Comparison of ENCODE assay signal across 19 cellular contexts in the genomic region with DNA sequence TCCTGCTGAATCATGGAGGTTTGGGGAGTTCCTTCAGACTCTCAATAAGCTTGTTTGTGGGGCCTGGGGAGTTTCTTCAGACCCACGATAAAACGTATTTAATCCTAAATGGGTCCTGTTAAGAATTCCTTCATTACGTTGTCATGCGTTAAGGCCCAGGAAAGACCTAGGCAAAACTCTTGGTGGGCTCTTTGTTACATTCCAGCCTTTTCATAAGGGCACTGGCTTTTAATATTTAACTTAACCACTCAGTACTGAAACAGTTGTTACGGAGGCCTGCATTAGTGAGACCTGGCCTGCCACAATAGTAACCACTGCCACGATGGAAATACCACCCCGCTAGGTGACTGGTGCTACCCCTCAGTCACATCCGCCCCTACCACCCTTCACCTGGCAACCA. TPM values are rescaled to one million over a fixed set of nuclear protein-coding genes. Genes with fewer than 3 reads are reported as not detected.
DNase-seq lines count a peak whose midpoint lies in the region; ATAC-seq, FAIRE-seq and TF ChIP-seq lines count a peak whose summit lies in the region.
"Had no signal": no experiment of that assay in that cellular context is flagged by ENCODE, and none has a peak within 500 bp of the region (broad histone marks: within the 10 kb centered on the region; RNA-seq: fewer than 3 reads in every experiment).

No MANE protein-coding gene starts in this region.

- DNase-seq in Caco-2 (peak; percentile 36 to 66), HK-2 (ENCODE audit: unreplicated experiment) (peak; percentile 22), kidney (peak; percentile 18), renal cortical epithelial cell (ENCODE audit: low read depth) (peak; percentile 53), psoas muscle (no peak), upper lobe of right lung (no peak)
- DNase-seq: AML-193; Calu3; CD4-positive, alpha-beta T cell; DMS79 treated with DMSO at 0.1 percent for 48 hours; GF-D8; KBM-7 had no signal

- H3K9ac ChIP-seq in kidney (ENCODE audit: low read length in 2 of 2), result no peak overlapping the region

- BruUV-seq in Caco-2 (replicated peaks; lab: Mats Ljungman, UMichigan), result no TSS peak

- TF ChIP-seq CTCF in Caco-2 (IDR thresholded peaks at IDR 0.05; ENCODE audit: insufficient read depth in 1 of 2, low read depth in 1 of 2, low read length in 1 of 2, severe bottlenecking in 1 of 2, unreplicated experiment in 1 of 2) (no peak), kidney (IDR thresholded peaks at IDR 0.05; ENCODE audit: borderline replicate concordance, extremely low read depth, insufficient read depth) (no peak), psoas muscle (IDR thresholded peaks at IDR 0.05) (no peak), upper lobe of right lung (IDR thresholded peaks at IDR 0.05) (no peak)

- H3K4me3 Mint-ChIP-seq in Caco-2 (ENCODE audit: unreplicated experiment), result no peak overlapping the region
- H3K4me3 Mint-ChIP-seq: CD4-positive, alpha-beta T cell; IgD-negative memory B cell had no signal

- H3K4me1 Mint-ChIP-seq in Caco-2 (ENCODE audit: low read depth, unreplicated experiment), result peaks cover 35% of the 10 kb centered on the region

- H3K4me3 ChIP-seq in Caco-2 (ENCODE audit: low read depth, low read length) (no peak overlapping the region), kidney (ENCODE audit: low read length in 2 of 2) (no peak overlapping the region), psoas muscle (no peak overlapping the region), upper lobe of right lung (no peak overlapping the region)
- H3K4me3 ChIP-seq: HAP-1 had no signal

- FAIRE-seq in kidney (lab: Jason Lieb, UNC), result no peak
- FAIRE-seq: A204.1, H1, HepG2 had no signal

- no peak for ATAC-seq in psoas muscle
- ATAC-seq in upper lobe of right lung, result no peak
- no peak for ATAC-seq in SK-N-SH treated with all-trans-retinoic acid at 6 μM for 48 hours
- ATAC-seq: HepG2 had no signal

- POLR2A ChIA-PET in Caco-2 (lab: Charles Lee), result interaction anchor here (0.7 to 1.2 kb wide), 2 partner anchors 9 to 20 kb away, joined by 3 to 7 read pairs; no protein-coding TSS in a partner anchor

- H3K27ac Mint-ChIP-seq in Caco-2 (ENCODE audit: unreplicated experiment), result peak overlapping the region; percentile 74
- H3K27ac Mint-ChIP-seq: CD4-positive, alpha-beta T cell had no signal

- no peaks in the 10 kb centered on the region for H3K9me3 ChIP-seq in Caco-2
- H3K9me3 ChIP-seq in kidney (ENCODE audit: control insufficient read depth in 1 of 2, low read length in 2 of 2), result no peaks in the 10 kb centered on the region
- no peaks in the 10 kb centered on the region for H3K9me3 ChIP-seq in psoas muscle
- H3K9me3 ChIP-seq in upper lobe of right lung, result no peaks in the 10 kb centered on the region
- H3K9me3 ChIP-seq: HAP-1 had no signal

- H3K27ac ChIP-seq in kidney (ENCODE audit: low read depth in 2 of 2, low read length in 2 of 2) (no peak overlapping the region), psoas muscle (no peak overlapping the region), upper lobe of right lung (no peak overlapping the region)
- H3K27ac ChIP-seq: C4-2B had no signal

- H3K4me1 ChIP-seq in Caco-2 (peaks cover 63% of the 10 kb centered on the region), kidney (ENCODE audit: control insufficient read depth in 1 of 2, insufficient read depth in 1 of 2, low read depth in 1 of 2, low read length in 2 of 2) (no peaks in the 10 kb centered on the region), psoas muscle (no peaks in the 10 kb centered on the region), upper lobe of right lung (no peaks in the 10 kb centered on the region)
- H3K4me1 ChIP-seq: HAP-1 had no signal

- H3K36me3 ChIP-seq in Caco-2 (ENCODE audit: control insufficient read depth, insufficient read depth, low read length) (peaks cover 1% of the 10 kb centered on the region), kidney (ENCODE audit: control insufficient read depth in 1 of 2, insufficient read depth in 2 of 2, low read length in 2 of 2) (no peaks in the 10 kb centered on the region), psoas muscle (ENCODE audit: insufficient read depth in 1 of 2, low read depth in 1 of 2) (no peaks in the 10 kb centered on the region), upper lobe of right lung (no peaks in the 10 kb centered on the region)
- H3K36me3 ChIP-seq: HAP-1 had no signal

- CTCF ChIA-PET in Caco-2 (lab: Charles Lee), result no interaction called here

- no peaks in the 10 kb centered on the region for H3K9me3 Mint-ChIP-seq in Caco-2 (ENCODE audit: unreplicated experiment)
- H3K9me3 Mint-ChIP-seq: CD4-positive, alpha-beta T cell; IgD-negative memory B cell had no signal

- no peaks in the 10 kb centered on the region for H3K27me3 Mint-ChIP-seq in Caco-2 (ENCODE audit: insufficient read depth, unreplicated experiment)
- H3K27me3 Mint-ChIP-seq: IgD-negative memory B cell had no signal

- H3K27me3 ChIP-seq in Caco-2 (replicated peaks; ENCODE audit: control insufficient read depth, insufficient read depth, low read length) (no peaks in the 10 kb centered on the region), psoas muscle (ENCODE audit: insufficient read depth in 3 of 3, low read length in 2 of 3) (no peaks in the 10 kb centered on the region), upper lobe of right lung (no peaks in the 10 kb centered on the region)

- peaks cover 9% of the 10 kb centered on the region for H3K36me3 Mint-ChIP-seq in Caco-2 (ENCODE audit: insufficient read depth, unreplicated experiment)
- H3K36me3 Mint-ChIP-seq: IgD-negative memory B cell had no signal

- 95 to 99% (median 98%) methylated on average over 8 of the region's 8 CpGs for WGBS in psoas muscle, 3 donors

- intact Hi-C loops in Caco-2 (cut with micrococcal nuclease; ENCODE audit: unreplicated experiment), result no loop called here
- intact Hi-C loops in kidney (cut with DNase I), result no loop called here
- intact Hi-C loops in psoas muscle (cut with DNase I), result no loop called here
- intact Hi-C loops in upper lobe of right lung (cut with DNase I), result no loop called here

TF ChIP-seq in SK-N-SH treated with all-trans-retinoic acid at 6 μM for 48 hours, 23 proteins besides CTCF, POLR2A, EP300 and RAD21:
- TF ChIP-seq GLIS3 (CRISPR knock-in tag; IDR thresholded peaks at IDR 0.05) (no peak), ZFP3 (CRISPR knock-in tag; IDR thresholded peaks at IDR 0.05) (no peak), SNAI2 (CRISPR knock-in tag; IDR thresholded peaks at IDR 0.05) (no peak)
TF ChIP-seq in SK-N-SH treated with all-trans-retinoic acid at 6 μM for 48 hours: peak in this region for 0.

RNA-seq across cellular contexts. Expression of a gene that starts 17.5 kb away (rescaled TPM):
- total RNA-seq in Caco-2 (2022) (198 and 205 TPM in 2 replicates), kidney (121 TPM), renal cortical epithelial cell (88.0 and 201 TPM in 2 replicates), psoas muscle (1,000 to 10,000 TPM; 1,036 to 1,643 (median 1,260) TPM), upper lobe of right lung (33.4 TPM)
- polyA plus RNA-seq in kidney (ENCODE audit: insufficient read depth, low read depth, low replicate concordance) (167 TPM), psoas muscle (1,000 to 10,000 TPM in 2 of 3 donors, 100 to 1,000 TPM in 1; 615 to 1,667 (median 1,547) TPM)

Comparison
In these comparisons a context has a peak if more than half of its experiments do, and no peak if none do; other contexts are left out.
1. DNase-seq: peak in Caco-2 (2 of 2), HK-2 (single experiment), kidney (single experiment) and renal cortical epithelial cell (single experiment); none in psoas muscle (0 of 2) and upper lobe of right lung (single experiment).